Comparison of ENCODE assay signal across 13 cellular contexts in genomic region chr20:4916991-4917881, GRCh38.
DNase-seq lines count a peak whose midpoint lies in the region; ATAC-seq and TF ChIP-seq lines count a peak whose summit lies in the region.
"Had no signal": no experiment of that assay in that cellular context is flagged by ENCODE, and none has a peak within 500 bp of the region (broad histone marks: within the 10 kb centered on the region; RNA-seq: fewer than 3 reads in every experiment).

No MANE protein-coding gene starts in this region.

- no peak for ATAC-seq in stimulated activated memory B cell treated with anti-CD40 and anti-IgM and Interleukin-4, amounts not matched to agents 10 μg/mL and 1 μg/mL and 100 μg/mL, for 72 hours
- ATAC-seq: stimulated activated naive CD8-positive, alpha-beta T cell treated with anti-CD3 and anti-CD28 coated beads, Interleukin-15, Interleukin-2, amounts not matched to agents 100 U/mL and 50 U/mL, for 24 hours had no signal

- TF ChIP-seq POLR2A in thyroid gland (IDR thresholded peaks at IDR 0.05) = no peak

- no peak overlapping the region for H3K4me3 Mint-ChIP-seq in stimulated activated memory B cell treated with anti-CD40 and anti-IgM and Interleukin-4, amounts not matched to agents 10 μg/mL and 1 μg/mL and 100 μg/mL, for 72 hours
- H3K4me3 Mint-ChIP-seq: dendritic cell treated with granulocyte-macrophage colony-stimulating factor and Interleukin-4, amounts not matched to agents 40 ng/mL and 50 ng/mL, for 4 days had no signal

- H3K27ac ChIP-seq in VCaP = peak overlapping the region; percentile 25; the same call in 1 of the 2 replicates
- no peak overlapping the region for H3K27ac ChIP-seq in thyroid gland
- H3K27ac ChIP-seq: heart left ventricle had no signal

- no peaks in the 10 kb centered on the region for H3K9me3 Mint-ChIP-seq in stimulated activated memory B cell treated with anti-CD40 and anti-IgM and Interleukin-4, amounts not matched to agents 10 μg/mL and 1 μg/mL and 100 μg/mL, for 72 hours
- H3K9me3 Mint-ChIP-seq: dendritic cell treated with granulocyte-macrophage colony-stimulating factor and Interleukin-4, amounts not matched to agents 40 ng/mL and 50 ng/mL, for 4 days had no signal

- H3K9me3 ChIP-seq in thyroid gland = no peaks in the 10 kb centered on the region
- H3K9me3 ChIP-seq: heart left ventricle had no signal

- H3K4me3 ChIP-seq in kidney epithelial cell (ENCODE audit: low read depth, low read length) (no peak overlapping the region), thyroid gland (replicated peaks in 1 of 3) (no peak overlapping the region)
- H3K4me3 ChIP-seq: heart left ventricle had no signal

- no peaks in the 10 kb centered on the region for H3K27me3 ChIP-seq in kidney epithelial cell (ENCODE audit: control insufficient read depth, insufficient read depth, low read length)
- H3K27me3 ChIP-seq in thyroid gland = no peaks in the 10 kb centered on the region
- H3K27me3 ChIP-seq: heart left ventricle had no signal

- peaks cover 65% of the 10 kb centered on the region for H3K4me1 Mint-ChIP-seq in stimulated activated memory B cell treated with anti-CD40 and anti-IgM and Interleukin-4, amounts not matched to agents 10 μg/mL and 1 μg/mL and 100 μg/mL, for 72 hours

- 0 out of 2 replicates have a peak, but pooled peaks have one; percentile 21 for TF ChIP-seq CTCF in VCaP (conservative IDR thresholded peaks at IDR 0.05)
- TF ChIP-seq CTCF in kidney epithelial cell (IDR thresholded peaks at IDR 0.05; ENCODE audit: insufficient read depth, low read length, poor library complexity, severe bottlenecking) = peak; percentile 13
- peak in 1 of 6 experiments; percentile 26 for TF ChIP-seq CTCF in thyroid gland (IDR thresholded peaks at IDR 0.05)

- H3K36me3 ChIP-seq in kidney epithelial cell (ENCODE audit: control insufficient read depth, insufficient read depth, low read length) (no peaks in the 10 kb centered on the region), thyroid gland (no peaks in the 10 kb centered on the region)

- DNase-seq in HT-29 (ENCODE audit: low spot score) (peak; percentile 63), kidney epithelial cell (ENCODE audit: low read depth) (no peak), thyroid gland (peak; percentile 49 to 71), GOT3 (lab: John Stamatoyannopoulos, UW) (no peak)
- DNase-seq in effector CD8-positive, alpha-beta T cell (lab: John Stamatoyannopoulos, UW) = no peak
- DNase-seq: activated T-cell treated with anti-CD3 and anti-CD28 coated beads, Interleukin-2, amount 50 U/mL, for 1 hour; HCEC 1CT; heart left ventricle; NCI-H1092; stimulated activated naive CD8-positive, alpha-beta T cell treated with anti-CD3 and anti-CD28 coated beads, Interleukin-15, Interleukin-2, amounts not matched to agents 100 U/mL and 50 U/mL, for 24 hours had no signal

- 65 to 68% methylated on average over 8 of the region's 8 CpGs for WGBS in thyroid gland, 2 donors

- intact Hi-C loops in thyroid gland (cut with DNase I) = no loop called here

- H3K27me3 Mint-ChIP-seq in stimulated activated memory B cell treated with anti-CD40 and anti-IgM and Interleukin-4, amounts not matched to agents 10 μg/mL and 1 μg/mL and 100 μg/mL, for 72 hours = no peaks in the 10 kb centered on the region
- H3K27me3 Mint-ChIP-seq: dendritic cell treated with granulocyte-macrophage colony-stimulating factor and Interleukin-4, amounts not matched to agents 40 ng/mL and 50 ng/mL, for 4 days had no signal

- peaks cover 23 to 30% of the 10 kb centered on the region in 2 donors for H3K4me1 ChIP-seq in thyroid gland

- peaks cover 36% of the 10 kb centered on the region for H3K36me3 Mint-ChIP-seq in stimulated activated memory B cell treated with anti-CD40 and anti-IgM and Interleukin-4, amounts not matched to agents 10 μg/mL and 1 μg/mL and 100 μg/mL, for 72 hours

- H3K27ac Mint-ChIP-seq in stimulated activated memory B cell treated with anti-CD40 and anti-IgM and Interleukin-4, amounts not matched to agents 10 μg/mL and 1 μg/mL and 100 μg/mL, for 72 hours = no peak overlapping the region
- H3K27ac Mint-ChIP-seq: dendritic cell treated with granulocyte-macrophage colony-stimulating factor and Interleukin-4, amounts not matched to agents 40 ng/mL and 50 ng/mL, for 4 days had no signal

Comparison
In these comparisons a context has a peak if more than half of its experiments do, and no peak if none do; other contexts are left out.
1. DNase-seq: peak in HT-29 (single experiment) and thyroid gland (2 of 2); none in kidney epithelial cell (single experiment), GOT3 (single experiment) and effector CD8-positive, alpha-beta T cell (single experiment).